ENCODE assay signal across 9 cellular contexts in the genomic region with DNA sequence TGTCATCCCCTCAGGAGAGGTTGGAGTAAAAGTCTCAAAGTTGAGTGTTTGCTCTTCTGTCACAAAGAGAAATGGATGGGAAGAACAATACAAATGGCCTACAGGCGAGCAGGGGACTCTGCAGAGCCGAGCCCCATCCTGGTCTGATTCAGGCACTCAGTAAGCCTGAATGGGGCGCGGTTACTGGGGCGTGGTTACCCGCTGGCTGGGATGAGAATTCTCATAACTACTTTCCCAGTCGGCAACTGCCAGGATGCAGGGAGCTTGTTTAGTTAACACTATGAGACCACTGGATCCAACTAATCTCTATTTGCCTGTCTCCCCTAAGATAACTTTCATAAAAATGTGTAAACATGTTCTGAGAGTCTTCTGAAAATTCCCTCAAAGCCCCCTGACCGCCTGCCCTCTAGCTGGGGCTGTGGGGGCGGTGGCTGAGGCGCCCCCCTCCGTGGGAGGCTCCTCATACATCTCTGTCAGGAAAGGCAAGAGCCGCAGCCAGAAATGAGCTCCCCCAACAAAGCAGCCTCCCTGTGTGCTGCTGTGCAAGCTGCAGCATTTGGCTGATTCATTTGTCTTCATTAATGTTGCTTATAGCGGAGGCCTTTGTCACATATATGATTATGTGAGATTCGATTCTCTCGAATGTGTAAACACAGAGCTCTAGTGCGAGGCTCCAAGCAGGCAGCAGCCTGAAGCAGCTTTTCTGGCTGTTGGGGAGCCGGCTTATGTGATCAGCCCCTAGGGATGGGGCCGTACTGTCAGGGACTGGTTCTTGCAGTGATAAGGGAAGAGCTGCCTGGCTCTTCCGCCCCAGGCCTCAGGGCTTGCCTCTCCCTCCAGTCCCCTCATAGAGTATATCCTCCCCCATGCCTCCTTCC.
DNase-seq lines count a peak whose midpoint lies in the region; ATAC-seq and TF ChIP-seq lines count a peak whose summit lies in the region.
"Had no signal": no experiment of that assay in that cellular context is flagged by ENCODE, and none has a peak within 500 bp of the region (broad histone marks: within the 10 kb centered on the region; RNA-seq: fewer than 3 reads in every experiment).

No MANE protein-coding gene starts in this region.

- H3K27ac ChIP-seq in SK-N-SH (ENCODE audit: low read depth in 2 of 2, low read length in 1 of 2): no peak overlapping the region
- peak overlapping the region; percentile 60 for H3K27ac ChIP-seq in hepatocyte
- H3K27ac ChIP-seq in testis: no peak overlapping the region

- intact Hi-C loops in testis (cut with DNase I; ENCODE audit: low total_unique reads): no loop called here

- CTCF ChIA-PET in SK-N-SH (lab: Yijun Ruan, JAX): interaction anchor here (1.1 to 2.1 kb wide), 6 partner anchors 12 to 441 kb away, joined by 3 to 6 read pairs (median 3); no protein-coding TSS in a partner anchor

- TF ChIP-seq EP300 in SK-N-SH (IDR thresholded peaks at IDR 0.05; ENCODE audit: borderline replicate concordance in 1 of 2, low read depth in 1 of 2, low read length in 1 of 2): no peak

- H2AFZ ChIP-seq in SK-N-SH (ENCODE audit: low read depth): peak overlapping the region; percentile 45; the same call in 1 of the 2 replicates
- peak overlapping the region; percentile 6 for H2AFZ ChIP-seq in hepatocyte

- POLR2A ChIA-PET in SK-N-SH (lab: Yijun Ruan, JAX): no interaction called here

- H4K20me1 ChIP-seq in SK-N-SH (ENCODE audit: insufficient read depth) (no peaks in the 10 kb centered on the region), hepatocyte (ENCODE audit: insufficient read depth, poor library complexity, severe bottlenecking) (no peaks in the 10 kb centered on the region)

- DNase-seq in MG63 (peak; percentile 71), SK-N-SH (peak; percentile 47), hepatocyte (ENCODE audit: low spot score) (peak; percentile 82), testis (peak; percentile 64), UCSD-AML1 (lab: John Stamatoyannopoulos, UW; ENCODE audit: unreplicated experiment) (no peak)
- no peak for DNase-seq in activated CD4-positive, alpha-beta T cell treated with anti-CD3 and anti-CD28 coated beads, Interleukin-2, amount 50 U/mL, for 4 hours
- DNase-seq: gastrocnemius medialis had no signal

- H3K79me2 ChIP-seq in SK-N-SH (ENCODE audit: insufficient read depth) (no peaks in the 10 kb centered on the region), hepatocyte (no peaks in the 10 kb centered on the region)

- peaks cover 3 to 11% of the 10 kb centered on the region in 2 experiments; a peak in 1 of 4 replicates for H3K4me1 ChIP-seq in SK-N-SH (ENCODE audit: control insufficient read depth in 1 of 2, insufficient read depth in 2 of 2, low read depth in 1 of 2, low read length in 1 of 2)
- H3K4me1 ChIP-seq in hepatocyte (ENCODE audit: insufficient read depth): peaks cover 22% of the 10 kb centered on the region
- H3K4me1 ChIP-seq in testis: peaks cover 9% of the 10 kb centered on the region
- H3K4me1 ChIP-seq: gastrocnemius medialis had no signal

- TF ChIP-seq POLR2A in testis (IDR thresholded peaks at IDR 0.05): no peak

- TF ChIP-seq CTCF in SK-N-SH (IDR thresholded peaks at IDR 0.05) (no peak), hepatocyte (IDR thresholded peaks at IDR 0.05; ENCODE audit: poor library complexity) (peak; percentile 5), testis (IDR thresholded peaks at IDR 0.05) (no peak)

- H3K4me2 ChIP-seq in SK-N-SH (no peak overlapping the region), hepatocyte (peak overlapping the region; percentile 69)

- H3K27me3 ChIP-seq in MG63 (no peaks in the 10 kb centered on the region), SK-N-SH (ENCODE audit: insufficient read depth) (no peaks in the 10 kb centered on the region), hepatocyte (no peaks in the 10 kb centered on the region), testis (no peaks in the 10 kb centered on the region)
- H3K27me3 ChIP-seq: gastrocnemius medialis had no signal

- H3K36me3 ChIP-seq in MG63 (no peaks in the 10 kb centered on the region), SK-N-SH (replicated peaks in 1 of 2; ENCODE audit: control insufficient read depth in 1 of 2, insufficient read depth in 2 of 2, low read length in 1 of 2) (no peaks in the 10 kb centered on the region), hepatocyte (replicated peaks; ENCODE audit: insufficient read depth, low read depth) (no peaks in the 10 kb centered on the region), testis (ENCODE audit: low read depth, missing control alignments) (no peaks in the 10 kb centered on the region)
- H3K36me3 ChIP-seq: gastrocnemius medialis had no signal

- H3K9me2 ChIP-seq in SK-N-SH (no peaks in the 10 kb centered on the region), hepatocyte (replicated peaks; ENCODE audit: insufficient read depth) (no peaks in the 10 kb centered on the region)

- no peak overlapping the region for H3K9ac ChIP-seq in SK-N-SH

- 63% methylated on average over 13 of the region's 19 CpGs for WGBS in SK-N-SH (ENCODE audit: low lambda C conversion rate)
- 12% methylated on average over 19 of the region's 19 CpGs for WGBS in hepatocyte (ENCODE audit: low lambda C conversion rate, missing lambda C conversion rate)
- WGBS in testis, 2 donors: 20 to 28% methylated on average over 17 to 19 of the region's 19 CpGs

- H3K4me3 ChIP-seq in MG63 (no peak overlapping the region), SK-N-SH (ENCODE audit: low read depth in 2 of 2, low read length in 1 of 2) (no peak overlapping the region), hepatocyte (no peak overlapping the region), testis (no peak overlapping the region)
- H3K4me3 ChIP-seq: gastrocnemius medialis had no signal

- no peaks in the 10 kb centered on the region for H3F3A ChIP-seq in SK-N-SH (replicated peaks; ENCODE audit: insufficient read depth)

- TF ChIP-seq RAD21 in SK-N-SH (IDR thresholded peaks at IDR 0.05; ENCODE audit: low read length): no peak

- ATAC-seq in HG03442 (IDR thresholded peaks at IDR 0.05; ENCODE audit: unreplicated experiment) (no peak), HG02870 (IDR thresholded peaks at IDR 0.05; ENCODE audit: unreplicated experiment) (no peak)

- H3K9me3 ChIP-seq in MG63 (no peaks in the 10 kb centered on the region), SK-N-SH (no peaks in the 10 kb centered on the region), hepatocyte (ENCODE audit: low read depth) (no peaks in the 10 kb centered on the region), testis (no peaks in the 10 kb centered on the region)
- H3K9me3 ChIP-seq: gastrocnemius medialis had no signal

TF ChIP-seq in SK-N-SH, 30 proteins besides CTCF, POLR2A, EP300 and RAD21:
- TF ChIP-seq MXI1 (IDR thresholded peaks at IDR 0.05; ENCODE audit: low read depth, low read length) (no peak), SIN3A (IDR thresholded peaks at IDR 0.05; ENCODE audit: borderline replicate concordance, low read depth, low read length) (no peak), USF1 (IDR thresholded peaks at IDR 0.05; ENCODE audit: borderline replicate concordance, low read depth) (no peak), GABPA (IDR thresholded peaks at IDR 0.05; ENCODE audit: low read depth) (no peak), TEAD4 (IDR thresholded peaks at IDR 0.05; ENCODE audit: borderline replicate concordance, insufficient read depth) (no peak), GATA2 (CRISPR knock-in tag; IDR thresholded peaks at IDR 0.05) (no peak), EZH2phosphoT487 (IDR thresholded peaks at IDR 0.05; ENCODE audit: borderline replicate concordance, low read depth) (no peak)
- TF ChIP-seq, protein P1, sequence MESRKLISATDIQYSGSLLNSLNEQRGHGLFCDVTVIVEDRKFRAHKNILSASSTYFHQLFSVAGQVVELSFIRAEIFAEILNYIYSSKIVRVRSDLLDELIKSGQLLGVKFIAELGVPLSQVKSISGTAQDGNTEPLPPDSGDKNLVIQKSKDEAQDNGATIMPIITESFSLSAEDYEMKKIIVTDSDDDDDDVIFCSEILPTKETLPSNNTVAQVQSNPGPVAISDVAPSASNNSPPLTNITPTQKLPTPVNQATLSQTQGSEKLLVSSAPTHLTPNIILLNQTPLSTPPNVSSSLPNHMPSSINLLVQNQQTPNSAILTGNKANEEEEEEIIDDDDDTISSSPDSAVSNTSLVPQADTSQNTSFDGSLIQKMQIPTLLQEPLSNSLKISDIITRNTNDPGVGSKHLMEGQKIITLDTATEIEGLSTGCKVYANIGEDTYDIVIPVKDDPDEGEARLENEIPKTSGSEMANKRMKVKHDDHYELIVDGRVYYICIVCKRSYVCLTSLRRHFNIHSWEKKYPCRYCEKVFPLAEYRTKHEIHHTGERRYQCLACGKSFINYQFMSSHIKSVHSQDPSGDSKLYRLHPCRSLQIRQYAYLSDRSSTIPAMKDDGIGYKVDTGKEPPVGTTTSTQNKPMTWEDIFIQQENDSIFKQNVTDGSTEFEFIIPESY (IDR thresholded peaks at IDR 0.05; ENCODE audit: borderline replicate concordance, low read depth): no peak
- TF ChIP-seq, protein P2, sequence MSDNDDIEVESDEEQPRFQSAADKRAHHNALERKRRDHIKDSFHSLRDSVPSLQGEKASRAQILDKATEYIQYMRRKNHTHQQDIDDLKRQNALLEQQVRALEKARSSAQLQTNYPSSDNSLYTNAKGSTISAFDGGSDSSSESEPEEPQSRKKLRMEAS (IDR thresholded peaks at IDR 0.05; ENCODE audit: low read depth): no peak

Comparison
In these comparisons a context has a peak if more than half of its experiments do, and no peak if none do; other contexts are left out.
1. DNase-seq: peak in MG63 (single experiment), SK-N-SH (single experiment), hepatocyte (single experiment) and testis (single experiment); none in UCSD-AML1 (single experiment) and activated CD4-positive, alpha-beta T cell treated with anti-CD3 and anti-CD28 coated beads, Interleukin-2, amount 50 U/mL, for 4 hours (0 of 2).